Comparison of ENCODE assay signal across 9 cellular contexts in genomic region chr2:174248998-174249592, GRCh38. TPM values are rescaled to one million over a fixed set of nuclear protein-coding genes. Genes with fewer than 3 reads are reported as not detected.
DNase-seq lines count a peak whose midpoint lies in the region; ATAC-seq, FAIRE-seq and TF ChIP-seq lines count a peak whose summit lies in the region.
"Had no signal": no experiment of that assay in that cellular context is flagged by ENCODE, and none has a peak within 500 bp of the region (broad histone marks: within the 10 kb centered on the region; RNA-seq: fewer than 3 reads in every experiment).

No MANE protein-coding gene starts in this region.

- H3K4me2 ChIP-seq in keratinocyte (ENCODE audit: control insufficient read depth, extremely low read depth, insufficient read depth, low read depth, low read length): peak overlapping the region; percentile 85

- H3K27me3 ChIP-seq in keratinocyte (ENCODE audit: control insufficient read depth, extremely low read depth, insufficient read depth, low read length): no peaks in the 10 kb centered on the region

- intact Hi-C loops in activated CD4-positive, alpha-beta T cell treated with anti-CD3 and anti-CD28 coated beads for 36 hours (cut with DNase I, micrococcal nuclease): loop anchor here (1.0 to 10.0 kb wide), 11 partner anchors 78 to 1753 kb away; partner anchors contain the start of genes SP3 (in 2 of the 2), ATF2 (in 1 of the 2), GPR155 (in 1 of the 2) and LNPK (in 1 of the 2)

- H3K4me3 Mint-ChIP-seq in activated CD4-positive, alpha-beta T cell treated with anti-CD3 and anti-CD28 coated beads for 36 hours: peak overlapping the region; percentile 81
- peak overlapping the region; percentile 85 for H3K4me3 Mint-ChIP-seq in activated naive CD8-positive, alpha-beta T cell

- no peaks in the 10 kb centered on the region for H3K9me1 ChIP-seq in keratinocyte (ENCODE audit: control insufficient read depth, extremely low read depth, insufficient read depth, low read length)

- dilution Hi-C loops in keratinocyte (cut with MboI; ENCODE audit: extremely low pct_ligation_motif_present, low sequenced_read_pairs): no loop called here

- H3K79me2 ChIP-seq in keratinocyte (ENCODE audit: control insufficient read depth, insufficient read depth, low read length): peaks cover 41% of the 10 kb centered on the region

- FAIRE-seq in keratinocyte (lab: Jason Lieb, UNC): no peak
- FAIRE-seq: endometrium had no signal

- H3K9me3 Mint-ChIP-seq in activated CD4-positive, alpha-beta T cell treated with anti-CD3 and anti-CD28 coated beads for 36 hours (ENCODE audit: low read depth): no peaks in the 10 kb centered on the region
- H3K9me3 Mint-ChIP-seq in activated naive CD8-positive, alpha-beta T cell (ENCODE audit: low read depth): no peaks in the 10 kb centered on the region

- peak overlapping the region; percentile 92 for H2AFZ ChIP-seq in keratinocyte (ENCODE audit: control insufficient read depth, low read length)

- H3K9me3 ChIP-seq in keratinocyte (ENCODE audit: control insufficient read depth, low read depth, low read length): no peaks in the 10 kb centered on the region

- peaks cover 21% of the 10 kb centered on the region for H3K4me1 ChIP-seq in keratinocyte (ENCODE audit: control insufficient read depth, extremely low read depth, insufficient read depth, low read length)

- peaks cover 0 to 8% of the 10 kb centered on the region in 2 experiments for H3K36me3 ChIP-seq in keratinocyte (ENCODE audit: control insufficient read depth in 2 of 2, extremely low read depth in 1 of 2, insufficient read depth in 2 of 2, low read length in 2 of 2)

- H3K4me1 Mint-ChIP-seq in activated CD4-positive, alpha-beta T cell treated with anti-CD3 and anti-CD28 coated beads for 36 hours: peaks cover 26% of the 10 kb centered on the region
- H3K4me1 Mint-ChIP-seq in activated naive CD8-positive, alpha-beta T cell (ENCODE audit: low read depth): peaks cover 26% of the 10 kb centered on the region

- H3K27me3 Mint-ChIP-seq in activated CD4-positive, alpha-beta T cell treated with anti-CD3 and anti-CD28 coated beads for 36 hours: no peaks in the 10 kb centered on the region
- no peaks in the 10 kb centered on the region for H3K27me3 Mint-ChIP-seq in activated naive CD8-positive, alpha-beta T cell

- peaks cover 21% of the 10 kb centered on the region for H3K36me3 Mint-ChIP-seq in activated CD4-positive, alpha-beta T cell treated with anti-CD3 and anti-CD28 coated beads for 36 hours (ENCODE audit: low read depth)
- peaks cover 6% of the 10 kb centered on the region for H3K36me3 Mint-ChIP-seq in activated naive CD8-positive, alpha-beta T cell

- H3K27ac ChIP-seq in keratinocyte (ENCODE audit: control insufficient read depth, insufficient read depth, low read length) (peak overlapping the region; percentile 81), substantia nigra (ENCODE audit: low read depth, low read length, poor library complexity, severe bottlenecking) (peak overlapping the region; percentile 74)

- H4K20me1 ChIP-seq in keratinocyte (ENCODE audit: control insufficient read depth, extremely low read depth, insufficient read depth, low read length): no peaks in the 10 kb centered on the region

- no peak for ATAC-seq in activated CD4-positive, alpha-beta T cell treated with anti-CD3 and anti-CD28 coated beads for 36 hours
- no peak for ATAC-seq in GM21526 (IDR thresholded peaks at IDR 0.05; ENCODE audit: low FRiP score, unreplicated experiment)

- TF ChIP-seq CTCF in keratinocyte (optimal IDR thresholded peaks at IDR 0.05 in 1 of 3, IDR thresholded peaks at IDR 0.05 in 1 of 3, conservative IDR thresholded peaks at IDR 0.05 in 1 of 3; ENCODE audit: extremely low read depth in 1 of 3, insufficient read depth in 2 of 3, low read length in 3 of 3): no peak

- H3K9ac ChIP-seq in keratinocyte (ENCODE audit: control insufficient read depth, extremely low read depth, insufficient read depth, low read length): peak overlapping the region; percentile 88

- CTCF ChIA-PET in activated CD4-positive, alpha-beta T cell treated with anti-CD3 and anti-CD28 coated beads for 36 hours (lab: Charles Lee): interaction anchor here (0.5 to 1.8 kb wide), 7 partner anchors 9 to 609 kb away, joined by 3 to 7 read pairs (median 3); no protein-coding TSS in a partner anchor

- peak overlapping the region; percentile 85 for H3K27ac Mint-ChIP-seq in activated CD4-positive, alpha-beta T cell treated with anti-CD3 and anti-CD28 coated beads for 36 hours
- peak overlapping the region; percentile 88 for H3K27ac Mint-ChIP-seq in activated naive CD8-positive, alpha-beta T cell

- H3K4me3 ChIP-seq in keratinocyte (ENCODE audit: control insufficient read depth in 2 of 3, extremely low read depth in 1 of 3, insufficient read depth in 2 of 3, low read depth in 1 of 3, low read length in 3 of 3): peak overlapping the region; percentile 71 to 90 (median 77)

- no peak for DNase-seq in activated CD4-positive, alpha-beta T cell treated with anti-CD3 and anti-CD28 coated beads for 36 hours
- DNase-seq in activated CD4-positive, alpha-beta T cell treated with anti-CD3 and anti-CD28 coated beads, Interleukin-2, amount 50 U/mL, for 1 hour: no peak
- DNase-seq in keratinocyte (ENCODE audit: low read depth, low spot score) (no peak), substantia nigra (lab: John Stamatoyannopoulos, UW) (no peak), DMS79 (lab: John Stamatoyannopoulos, UW) (no peak), COR-L47 (lab: John Stamatoyannopoulos, UW) (no peak)

- POLR2A ChIA-PET in activated CD4-positive, alpha-beta T cell treated with anti-CD3 and anti-CD28 coated beads for 36 hours (lab: Charles Lee): interaction anchor here (1.0 kb wide), 1 partner anchor 146 kb away, joined by 3 read pairs; the partner anchor contains the start of gene SCRN3

RNA-seq across cellular contexts. Expression of gene OLA1, which starts 0.8 kb away (rescaled TPM):
- total RNA-seq in activated CD4-positive, alpha-beta T cell treated with anti-CD3 and anti-CD28 coated beads for 36 hours: 100 to 1,000 TPM; 136 to 157 TPM
- 101 to 217 TPM (median 138 TPM) in 3 replicates for polyA plus RNA-seq in keratinocyte
- polyA plus RNA-seq in keratinocyte (2011; ENCODE audit: low read depth): 139 TPM
- polyA plus RNA-seq in keratinocyte (2011; cell fraction: cytosol; rRNA removed): 139 and 225 TPM in 2 replicates
- polyA plus RNA-seq in keratinocyte (2011; cell fraction: nucleus; rRNA removed): 47.2 and 67.8 TPM in 2 replicates
- polyA plus RNA-seq in keratinocyte (2012; ENCODE audit: low replicate concordance): 133 and 148 TPM in 2 replicates
- polyA minus RNA-seq in keratinocyte: 17.1 to 130 TPM (median 49.4 TPM) in 3 replicates
- 56.0 TPM for polyA minus RNA-seq in keratinocyte (2011; cell fraction: cytosol; rRNA and poly(A)+ RNA removed)
- polyA minus RNA-seq in keratinocyte (2011; cell fraction: nucleus; rRNA and poly(A)+ RNA removed): 25.7 and 58.5 TPM in 2 replicates
